Comparison of ENCODE assay signal across 1 cellular context in genomic region chr12:93677195-93678064, GRCh38.
A peak's percentile ranks its signal among the peaks of the same experiment; 100 is the strongest.
TF ChIP-seq lines count a peak whose summit lies in the region.

CRADD (plus strand) TSS chr12:93677375.

TF ChIP-seq in GM12878, 131 proteins besides CTCF, POLR2A, EP300 and RAD21 (continued from another document):
- no peak for TF ChIP-seq ZBTB11 (CRISPR knock-in tag; IDR thresholded peaks at IDR 0.05)
- peak; percentile 40; the same call in 1 of the 2 replicates for TF ChIP-seq RB1 (IDR thresholded peaks at IDR 0.05; ENCODE audit: borderline replicate concordance)
- TF ChIP-seq REST (IDR thresholded peaks at IDR 0.05; ENCODE audit: low read depth, low read length), result no peak
- TF ChIP-seq GATAD2B (conservative IDR thresholded peaks at IDR 0.05; ENCODE audit: low read depth), result no peak
- TF ChIP-seq ZNF622 (IDR thresholded peaks at IDR 0.05), result no peak
- TF ChIP-seq STAT1 (conservative IDR thresholded peaks at IDR 0.05), result no peak; the same call in 1 of the 2 replicates
- peak; percentile 51 for TF ChIP-seq LARP7 (IDR thresholded peaks at IDR 0.05)
- no peak for TF ChIP-seq FOS (IDR thresholded peaks at IDR 0.05; ENCODE audit: borderline replicate concordance, extremely low read depth, insufficient read length)
- TF ChIP-seq NKRF (conservative IDR thresholded peaks at IDR 0.05), result 0 out of 2 replicates have a peak, but pooled peaks have one; percentile 45
- TF ChIP-seq NR2C2 (IDR thresholded peaks at IDR 0.05; ENCODE audit: borderline replicate concordance, control insufficient read depth, insufficient read length, low read depth), result no peak
- 0 out of 2 replicates have a peak, but pooled peaks have one; percentile 40 for TF ChIP-seq IRF4 (IDR thresholded peaks at IDR 0.05; ENCODE audit: low read depth, low read length)
- TF ChIP-seq PKNOX1 (IDR thresholded peaks at IDR 0.05), result peak; percentile 48
- TF ChIP-seq CHD2 (IDR thresholded peaks at IDR 0.05; ENCODE audit: borderline replicate concordance, low read depth, low read length), result 0 out of 2 replicates have a peak, but pooled peaks have one; percentile 14
- TF ChIP-seq EGR1 (IDR thresholded peaks at IDR 0.05; ENCODE audit: borderline replicate concordance in 1 of 2, low read depth in 2 of 2, low read length in 2 of 2), result no peak; a peak in 1 of 3 replicates
- TF ChIP-seq ZBTB4 (CRISPR knock-in tag; IDR thresholded peaks at IDR 0.05), result no peak
- TF ChIP-seq SMARCA5 (IDR thresholded peaks at IDR 0.05), result no peak
- peak; percentile 56 for TF ChIP-seq RUNX3 (IDR thresholded peaks at IDR 0.05; ENCODE audit: low read length)
- no peak for TF ChIP-seq HDAC2 (IDR thresholded peaks at IDR 0.05)
- TF ChIP-seq CHD1 (IDR thresholded peaks at IDR 0.05; ENCODE audit: low read depth, low read length), result peak; percentile 80; the same call in 1 of the 2 replicates
- TF ChIP-seq CBX5 (IDR thresholded peaks at IDR 0.05; ENCODE audit: low read depth), result peak; percentile 93; the same call in 1 of the 2 replicates
- no peak for TF ChIP-seq JUND (IDR thresholded peaks at IDR 0.05; ENCODE audit: low read depth, low read length)
- TF ChIP-seq IRF3 (IDR thresholded peaks at IDR 0.05), result no peak
- no peak for TF ChIP-seq MAX (IDR thresholded peaks at IDR 0.05; ENCODE audit: low read depth, low read length)
- TF ChIP-seq TARDBP (IDR thresholded peaks at IDR 0.05; ENCODE audit: borderline replicate concordance), result peak; percentile 77; the same call in 1 of the 2 replicates
- peak; percentile 55; the same call in 1 of the 2 replicates for TF ChIP-seq ZBED1 (IDR thresholded peaks at IDR 0.05; ENCODE audit: borderline replicate concordance)
- peak; percentile 76 for TF ChIP-seq NBN (IDR thresholded peaks at IDR 0.05)
- TF ChIP-seq TCF3 (IDR thresholded peaks at IDR 0.05; ENCODE audit: borderline replicate concordance, insufficient read depth, low read depth, low read length), result no peak
- TF ChIP-seq HSF1 (IDR thresholded peaks at IDR 0.05; ENCODE audit: low read depth, low read length), result 0 out of 2 replicates have a peak, but pooled peaks have one; percentile 46
- TF ChIP-seq CREM (IDR thresholded peaks at IDR 0.05; ENCODE audit: low read depth), result peak; percentile 82; the same call in 1 of the 2 replicates
- TF ChIP-seq RAD51 (IDR thresholded peaks at IDR 0.05), result peak; percentile 57; the same call in 1 of the 2 replicates
- no peak for TF ChIP-seq KAT2A (conservative IDR thresholded peaks at IDR 0.05; ENCODE audit: control insufficient read depth, low read depth, low read length)
- no peak; the same call in 1 of the 2 replicates for TF ChIP-seq SMAD5 (IDR thresholded peaks at IDR 0.05; ENCODE audit: low read depth)
- TF ChIP-seq CBFB (IDR thresholded peaks at IDR 0.05; ENCODE audit: low read depth), result peak; percentile 78; the same call in 1 of the 2 replicates
- TF ChIP-seq SUPT20H (IDR thresholded peaks at IDR 0.05; ENCODE audit: borderline replicate concordance, control insufficient read depth, low read depth, low read length), result no peak
- TF ChIP-seq CHD4 (IDR thresholded peaks at IDR 0.05), result no peak
- peak; percentile 91 for TF ChIP-seq SIX5 (IDR thresholded peaks at IDR 0.05; ENCODE audit: low read depth, low read length, severe bottlenecking)
- TF ChIP-seq TCF7 (IDR thresholded peaks at IDR 0.05; ENCODE audit: borderline replicate concordance), result no peak
- peak; percentile 92 for TF ChIP-seq IKZF1 (conservative IDR thresholded peaks at IDR 0.05)
- TF ChIP-seq MYC (IDR thresholded peaks at IDR 0.05; ENCODE audit: insufficient read depth, insufficient read length, insufficient replicate concordance, low read length, severe bottlenecking), result no peak
- no peak for TF ChIP-seq ZNF217 (IDR thresholded peaks at IDR 0.05)
- TF ChIP-seq ZNF274 (IDR thresholded peaks at IDR 0.05; ENCODE audit: insufficient read depth, insufficient read length), result no peak
- TF ChIP-seq NFXL1 (IDR thresholded peaks at IDR 0.05; ENCODE audit: borderline replicate concordance), result no peak
- TF ChIP-seq MTA3 (IDR thresholded peaks at IDR 0.05; ENCODE audit: borderline replicate concordance, low read length), result 0 out of 2 replicates have a peak, but pooled peaks have one; percentile 16
- 0 out of 2 replicates have a peak, but pooled peaks have one; percentile 27 for TF ChIP-seq ZNF24 (IDR thresholded peaks at IDR 0.05)
- TF ChIP-seq BCL11A (IDR thresholded peaks at IDR 0.05; ENCODE audit: low read depth, low read length), result no peak
- TF ChIP-seq MYB (IDR thresholded peaks at IDR 0.05; ENCODE audit: borderline replicate concordance, low read depth, low read length), result no peak
- no peak for TF ChIP-seq SUZ12 (IDR thresholded peaks at IDR 0.05; ENCODE audit: unreplicated experiment)
- peak; percentile 78; the same call in 1 of the 2 replicates for TF ChIP-seq ELK1 (IDR thresholded peaks at IDR 0.05; ENCODE audit: low read depth, low read length)
